Comparison of ENCODE assay signal across 10 cellular contexts in genomic region chr20:49685161-49685601, GRCh38. TPM values are rescaled to one million over a fixed set of nuclear protein-coding genes. Genes with fewer than 3 reads are reported as not detected.
DNase-seq lines count a peak whose midpoint lies in the region; ATAC-seq and TF ChIP-seq lines count a peak whose summit lies in the region.
"Had no signal": no experiment of that assay in that cellular context is flagged by ENCODE, and none has a peak within 500 bp of the region (broad histone marks: within the 10 kb centered on the region; RNA-seq: fewer than 3 reads in every experiment).

No MANE protein-coding gene starts in this region.

- H3K4me1 ChIP-seq in right cardiac atrium (ENCODE audit: control insufficient read depth, insufficient read depth, low read length) (peaks cover 10% of the 10 kb centered on the region), stomach (peaks cover 46 to 100% (median 76%) of the 10 kb centered on the region in 4 donors)

- ATAC-seq in GM21529 (IDR thresholded peaks at IDR 0.05; ENCODE audit: unreplicated experiment) (peak; percentile 49), right cardiac atrium (peak; percentile 57 to 69), HG02642 (IDR thresholded peaks at IDR 0.05; ENCODE audit: poor library complexity, unreplicated experiment) (no peak), HG03432 (IDR thresholded peaks at IDR 0.05; ENCODE audit: unreplicated experiment) (no peak)

- TF ChIP-seq POLR2A in stomach (IDR thresholded peaks at IDR 0.05), result no peak

- no peak overlapping the region for H3K4me3 Mint-ChIP-seq in glutamatergic neuron (ENCODE audit: unreplicated experiment)

- peaks cover 27% of the 10 kb centered on the region for H3K4me1 Mint-ChIP-seq in glutamatergic neuron (ENCODE audit: low read depth, unreplicated experiment)

- peaks cover 3% of the 10 kb centered on the region for H3K9me3 Mint-ChIP-seq in glutamatergic neuron (ENCODE audit: unreplicated experiment)

- H3K36me3 ChIP-seq in SK-N-MC (ENCODE audit: insufficient read depth, low read length) (no peaks in the 10 kb centered on the region), stomach (peaks cover 0 to 5% (median 2%) of the 10 kb centered on the region in 4 donors)

- TF ChIP-seq CTCF in stomach (IDR thresholded peaks at IDR 0.05) (no peak), glutamatergic neuron (IDR thresholded peaks at IDR 0.05; ENCODE audit: partially characterized antibody, unreplicated experiment) (no peak)

- H3K27ac Mint-ChIP-seq in glutamatergic neuron (ENCODE audit: unreplicated experiment), result no peak overlapping the region

- no peak for DNase-seq in SK-N-MC (ENCODE audit: low read depth, low spot score)
- DNase-seq in right cardiac atrium, result no peak
- no peak for DNase-seq in stomach
- no peak for DNase-seq in glutamatergic neuron
- DNase-seq in DMS 273 treated with DMSO at 0.1 percent for 48 hours (lab: John Stamatoyannopoulos, UW), result no peak
- DNase-seq: activated naive CD4-positive, alpha-beta T cell treated with Interleukin-2 at 50 U/mL for 16 hours; NCI-H1105 had no signal

- H3K27ac ChIP-seq in SK-N-MC, result peak overlapping the region; percentile 96
- no peak overlapping the region for H3K27ac ChIP-seq in right cardiac atrium (ENCODE audit: low read length)
- peak overlapping the region in 3 of 5 donors; percentile 7 to 43 (median 41) for H3K27ac ChIP-seq in stomach

- no peak for TF ChIP-seq EP300 in stomach (IDR thresholded peaks at IDR 0.05)

- 27% methylated on average over 4 of the region's 4 CpGs for WGBS in right cardiac atrium
- WGBS in stomach, 5 donors, result 31 to 38% (median 36%) methylated on average over 4 of the region's 4 CpGs

- intact Hi-C loops in right cardiac atrium (cut with DNase I), result no loop called here
- intact Hi-C loops in stomach (cut with DNase I; ENCODE audit: low total_unique reads), result no loop called here

- H3K4me3 ChIP-seq in SK-N-MC (peak overlapping the region; percentile 65), right cardiac atrium (ENCODE audit: low read length) (no peak overlapping the region), stomach (no peak overlapping the region)

- H3K9me3 ChIP-seq in SK-N-MC (ENCODE audit: low read depth, low read length) (no peaks in the 10 kb centered on the region), right cardiac atrium (ENCODE audit: control insufficient read depth, low read length) (no peaks in the 10 kb centered on the region), stomach (no peaks in the 10 kb centered on the region)

- H3K27me3 Mint-ChIP-seq in glutamatergic neuron (ENCODE audit: unreplicated experiment), result peaks cover 6% of the 10 kb centered on the region

- H3K9ac ChIP-seq in SK-N-MC (ENCODE audit: insufficient read length), result peak overlapping the region; percentile 25

- H3K36me3 Mint-ChIP-seq in glutamatergic neuron (ENCODE audit: unreplicated experiment), result no peaks in the 10 kb centered on the region

- H3K27me3 ChIP-seq in right cardiac atrium (ENCODE audit: control insufficient read depth, insufficient read depth) (no peaks in the 10 kb centered on the region), stomach (no peaks in the 10 kb centered on the region)

RNA-seq across cellular contexts. Expression of gene B4GALT5, which starts 28.5 kb away (rescaled TPM):
- total RNA-seq in right cardiac atrium (10 to 100 TPM; 22.6 to 33.6 (median 23.7) TPM), stomach (10 to 100 TPM; 17.5 to 40.0 (median 25.8) TPM), glutamatergic neuron (ENCODE audit: unreplicated experiment) (61.3 TPM)
- polyA plus RNA-seq in right cardiac atrium (13.8 TPM), stomach (10 to 100 TPM in 2 of 3 donors, 1 to 10 TPM in 1; 7.5 to 10.8 (median 10.2) TPM)

Comparison
In these comparisons a context has a peak if more than half of its experiments do, and no peak if none do; other contexts are left out.
1. ATAC-seq: peak in GM21529 (single experiment) and right cardiac atrium (2 of 2); none in HG02642 (single experiment) and HG03432 (single experiment).